18 cellular contexts compared by ENCODE assay signal in the genomic region with DNA sequence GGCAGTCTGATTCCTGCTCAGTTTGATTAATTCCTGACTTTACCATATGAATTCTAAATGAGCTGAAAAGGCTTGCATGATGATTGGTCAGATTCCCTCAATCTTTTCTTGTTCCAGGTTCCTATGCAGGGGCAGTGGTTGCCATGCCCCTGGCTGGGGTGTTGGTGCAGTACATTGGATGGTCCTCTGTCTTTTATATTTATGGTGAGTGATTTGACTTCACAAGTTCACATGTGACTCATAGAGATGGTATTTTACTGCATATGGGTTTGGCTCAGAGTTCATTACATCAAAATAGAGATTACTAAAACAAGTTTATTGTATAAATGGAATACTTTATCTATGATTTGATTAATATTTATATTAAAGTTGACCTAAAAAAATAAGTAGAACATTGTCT. TPM values are rescaled to one million over a fixed set of nuclear protein-coding genes. Genes with fewer than 3 reads are reported as not detected.
DNase-seq lines count a peak whose midpoint lies in the region; ATAC-seq, FAIRE-seq and TF ChIP-seq lines count a peak whose summit lies in the region.
"Had no signal": no experiment of that assay in that cellular context is flagged by ENCODE, and none has a peak within 500 bp of the region (broad histone marks: within the 10 kb centered on the region; RNA-seq: fewer than 3 reads in every experiment).

No MANE protein-coding gene starts in this region.

- H3K9ac ChIP-seq in GM23248: no peak overlapping the region

- H4K20me1 ChIP-seq in GM23248 (ENCODE audit: insufficient read depth): no peaks in the 10 kb centered on the region

- H3K4me1 ChIP-seq in GM23248 (ENCODE audit: insufficient read depth): peaks cover 7% of the 10 kb centered on the region; the same call in 1 of the 2 replicates
- H3K4me1 ChIP-seq: right atrium auricular region, stomach had no signal

- H3F3A ChIP-seq in GM23248 (ENCODE audit: insufficient read depth): no peaks in the 10 kb centered on the region

- H3K36me3 ChIP-seq in GM23248 (ENCODE audit: low read depth): no peaks in the 10 kb centered on the region
- H3K36me3 ChIP-seq: right atrium auricular region, stomach had no signal

- in situ Hi-C loops in GM23248 (cut with MboI): no loop called here

- H3K4me2 ChIP-seq in GM23248 (ENCODE audit: unreplicated experiment): no peak overlapping the region

- H3K9me2 ChIP-seq in GM23248 (ENCODE audit: insufficient read depth): no peaks in the 10 kb centered on the region

- no peaks in the 10 kb centered on the region for H3K27me3 Mint-ChIP-seq in activated T-cell treated with anti-CD3 and anti-CD28 coated beads, Interleukin-2, amount 50 U/mL, for 72 hours (ENCODE audit: low read depth)
- H3K27me3 Mint-ChIP-seq: activated CD4-positive, alpha-beta T cell treated with anti-CD3 and anti-CD28 coated beads for 36 hours had no signal

- no peak for ATAC-seq in activated T-cell treated with anti-CD3 and anti-CD28 coated beads, Interleukin-2, amount 50 U/mL, for 72 hours (replicated peaks in 1 of 2)
- ATAC-seq: activated CD4-positive, alpha-beta T cell treated with anti-CD3 and anti-CD28 coated beads for 36 hours; CD8-positive, alpha-beta T cell; naive thymus-derived CD8-positive, alpha-beta T cell had no signal

- no peaks in the 10 kb centered on the region for H3K79me2 ChIP-seq in GM23248 (ENCODE audit: insufficient read depth)

- H3K36me3 Mint-ChIP-seq in activated T-cell treated with anti-CD3 and anti-CD28 coated beads, Interleukin-2, amount 50 U/mL, for 72 hours (ENCODE audit: insufficient read depth in 2 of 2): no peaks in the 10 kb centered on the region
- H3K36me3 Mint-ChIP-seq: CD8-positive, alpha-beta T cell; naive thymus-derived CD8-positive, alpha-beta T cell had no signal

- no peak overlapping the region for H3K27ac ChIP-seq in GM23248
- H3K27ac ChIP-seq: right atrium auricular region, stomach had no signal

- DNase-seq in GM23248: peak; percentile 46
- peak; percentile 15 for DNase-seq in RPMI7951 (ENCODE audit: low read depth)
- DNase-seq in fibroblast of mammary gland (ENCODE audit: low read depth): peak; percentile 54
- DNase-seq in renal cortical epithelial cell (ENCODE audit: low read depth): peak; percentile 87
- no peak for DNase-seq in activated T-cell treated with anti-CD3 and anti-CD28 coated beads, Interleukin-2, amount 50 U/mL, for 72 hours
- DNase-seq in Kasumi-1 (lab: John Stamatoyannopoulos, UW): no peak
- DNase-seq in frontal cortex (ENCODE audit: low spot score in 2 of 2): no peak
- no peak for DNase-seq in DMS53 (lab: John Stamatoyannopoulos, UW)
- DNase-seq: activated CD4-positive, alpha-beta T cell treated with anti-CD3 and anti-CD28 coated beads for 36 hours; anterior cingulate cortex; CD8-positive, alpha-beta T cell; MM.1S; naive thymus-derived CD8-positive, alpha-beta T cell; NCI-H2171 treated with DMSO at 0.1 percent for 48 hours; stomach had no signal

- no peak for TF ChIP-seq CTCF in fibroblast of mammary gland (conservative IDR thresholded peaks at IDR 0.05; ENCODE audit: control insufficient read depth, insufficient read depth, low read depth, low read length)

- no peak overlapping the region for H2AFZ ChIP-seq in GM23248

- H3K4me3 Mint-ChIP-seq in activated T-cell treated with anti-CD3 and anti-CD28 coated beads, Interleukin-2, amount 50 U/mL, for 72 hours: no peak overlapping the region
- H3K4me3 Mint-ChIP-seq: activated CD4-positive, alpha-beta T cell treated with anti-CD3 and anti-CD28 coated beads for 36 hours; CD8-positive, alpha-beta T cell; naive thymus-derived CD8-positive, alpha-beta T cell; T-helper 1 cell treated with Interleukin-12 subunit alpha and Interleukin-12 subunit beta and Interleukin-4 antibody, amounts not matched to agents 30 μg/mL and 1 μg/mL, for 36 hours had no signal

- no peaks in the 10 kb centered on the region for H3K4me1 Mint-ChIP-seq in activated T-cell treated with anti-CD3 and anti-CD28 coated beads, Interleukin-2, amount 50 U/mL, for 72 hours (ENCODE audit: low read depth)
- H3K4me1 Mint-ChIP-seq: activated CD4-positive, alpha-beta T cell treated with anti-CD3 and anti-CD28 coated beads for 36 hours had no signal

- FAIRE-seq in frontal cortex (lab: Jason Lieb, UNC): no peak

- no peaks in the 10 kb centered on the region for H3K27me3 ChIP-seq in GM23248 (replicated peaks; ENCODE audit: insufficient read depth)
- H3K27me3 ChIP-seq: right atrium auricular region, stomach had no signal

- H3K4me3 ChIP-seq in GM23248 (no peak overlapping the region), fibroblast of mammary gland (ENCODE audit: control insufficient read depth, low read depth, low read length) (no peak overlapping the region)
- H3K4me3 ChIP-seq: right atrium auricular region, stomach had no signal

- no peaks in the 10 kb centered on the region for H3K9me3 ChIP-seq in GM23248 (ENCODE audit: low read depth)
- H3K9me3 ChIP-seq: right atrium auricular region, stomach had no signal

- no peak overlapping the region for H3K27ac Mint-ChIP-seq in activated T-cell treated with anti-CD3 and anti-CD28 coated beads, Interleukin-2, amount 50 U/mL, for 72 hours
- H3K27ac Mint-ChIP-seq: activated CD4-positive, alpha-beta T cell treated with anti-CD3 and anti-CD28 coated beads for 36 hours; CD8-positive, alpha-beta T cell; naive thymus-derived CD8-positive, alpha-beta T cell; T-helper 1 cell treated with Interleukin-12 subunit alpha and Interleukin-12 subunit beta and Interleukin-4 antibody, amounts not matched to agents 30 μg/mL and 1 μg/mL, for 36 hours had no signal

- H3K9me3 Mint-ChIP-seq in activated T-cell treated with anti-CD3 and anti-CD28 coated beads, Interleukin-2, amount 50 U/mL, for 72 hours: peaks cover 0 to 2% of the 10 kb centered on the region in 2 donors
- H3K9me3 Mint-ChIP-seq: CD8-positive, alpha-beta T cell; naive thymus-derived CD8-positive, alpha-beta T cell; T-helper 1 cell treated with Interleukin-12 subunit alpha and Interleukin-12 subunit beta and Interleukin-4 antibody, amounts not matched to agents 30 μg/mL and 1 μg/mL, for 36 hours had no signal

RNA-seq across cellular contexts. Expression of a gene that starts 44.8 kb away (rescaled TPM):
- total RNA-seq in GM23248 (2014; rRNA removed; shearing (Covaris generic)): not detected in 2 replicates
- not detected in 2 replicates for polyA plus RNA-seq in GM23248 (2016; fragmentation: Nextera tagmentation; extraction: Ambion mirVana)
- total RNA-seq in RPMI7951 (2014; rRNA removed; shearing (Covaris generic)): not detected in 2 replicates
- total RNA-seq in renal cortical epithelial cell: under 0.01 and 0.30 TPM in 2 replicates
- total RNA-seq in activated T-cell treated with anti-CD3 and anti-CD28 coated beads, Interleukin-2, amount 50 U/mL, for 72 hours: not detected
- 11.0 TPM for total RNA-seq in frontal cortex
- total RNA-seq: activated CD4-positive, alpha-beta T cell treated with anti-CD3 and anti-CD28 coated beads for 36 hours; CD8-positive, alpha-beta T cell; naive thymus-derived CD8-positive, alpha-beta T cell; OCI-LY7; right atrium auricular region had no signal
- polyA plus RNA-seq: naive thymus-derived CD8-positive, alpha-beta T cell; stomach had no signal

Comparison
In these comparisons a context has a peak if more than half of its experiments do, and no peak if none do; other contexts are left out.
1. DNase-seq: peak in GM23248 (single experiment), RPMI7951 (single experiment), fibroblast of mammary gland (single experiment) and renal cortical epithelial cell (single experiment); none in activated T-cell treated with anti-CD3 and anti-CD28 coated beads, Interleukin-2, amount 50 U/mL, for 72 hours (0 of 2), Kasumi-1 (0 of 2), frontal cortex (0 of 2) and DMS53 (single experiment).